In genomic region chr6:116036885-116037284, GRCh38 we compare ENCODE assay signal across 24 cellular contexts.
"Had no signal": no experiment of that assay in that cellular context is flagged by ENCODE, and none has a peak within 500 bp of the region (broad histone marks: within the 10 kb centered on the region; RNA-seq: fewer than 3 reads in every experiment).

No MANE protein-coding gene starts in this region.

- H3K4me3 Mint-ChIP-seq: activated CD4-positive, alpha-beta T cell treated with anti-CD3 and anti-CD28 coated beads, Interleukin-2, amount 10 ng/mL, durations not matched to agents 7 days and 5 days; activated CD8-positive, alpha-beta T cell treated with anti-CD3 and anti-CD28 coated beads for 36 hours; activated naive CD8-positive, alpha-beta T cell; activated T-cell treated with anti-CD3 and anti-CD28 coated beads, Interleukin-2, amount 50 U/mL, for 24 hours; activated T-helper 17 cell treated with anti-CD3 and anti-CD28 coated beads, Interleukin-2, amount 50 U/mL, for 72 hours; central memory CD8-positive, alpha-beta T cell; naive thymus-derived CD8-positive, alpha-beta T cell; neural progenitor cell; stimulated activated naive B cell treated with anti-CD40 and anti-IgM and Interleukin-4, amounts not matched to agents 10 μg/mL and 1 μg/mL and 100 μg/mL, for 72 hours; T-cell; type B pancreatic cell had no signal

- H3K9me3 ChIP-seq: adrenal gland, esophagus squamous epithelium, sigmoid colon, testis had no signal

- H3K4me1 ChIP-seq: neural progenitor cell, testis had no signal

- ATAC-seq: activated CD8-positive, alpha-beta T cell treated with anti-CD3 and anti-CD28 coated beads for 36 hours; activated T-helper 17 cell treated with anti-CD3 and anti-CD28 coated beads, Interleukin-2, amount 50 U/mL, for 72 hours; heart left ventricle; naive thymus-derived CD8-positive, alpha-beta T cell; stimulated activated naive B cell treated with anti-CD40 and anti-IgM and Interleukin-4, amounts not matched to agents 10 μg/mL and 1 μg/mL and 100 μg/mL, for 72 hours; T-cell had no signal

- H3K36me3 ChIP-seq: adrenal gland, esophagus squamous epithelium, heart left ventricle, lower lobe of right lung, neural progenitor cell, sigmoid colon, WERI-Rb-1 had no signal

- H3K4me1 Mint-ChIP-seq: activated CD4-positive, alpha-beta T cell treated with anti-CD3 and anti-CD28 coated beads, Interleukin-2, amount 10 ng/mL, durations not matched to agents 7 days and 5 days; activated T-helper 17 cell treated with anti-CD3 and anti-CD28 coated beads, Interleukin-2, amount 50 U/mL, for 72 hours; central memory CD8-positive, alpha-beta T cell; naive thymus-derived CD8-positive, alpha-beta T cell; neural progenitor cell; T-cell had no signal

- H3K27ac Mint-ChIP-seq: activated CD4-positive, alpha-beta T cell treated with anti-CD3 and anti-CD28 coated beads, Interleukin-2, amount 10 ng/mL, durations not matched to agents 7 days and 5 days; activated CD8-positive, alpha-beta T cell treated with anti-CD3 and anti-CD28 coated beads for 36 hours; activated naive CD8-positive, alpha-beta T cell; activated T-cell treated with anti-CD3 and anti-CD28 coated beads, Interleukin-2, amount 50 U/mL, for 24 hours; activated T-helper 17 cell treated with anti-CD3 and anti-CD28 coated beads, Interleukin-2, amount 50 U/mL, for 72 hours; naive thymus-derived CD8-positive, alpha-beta T cell; neural progenitor cell; stimulated activated naive B cell treated with anti-CD40 and anti-IgM and Interleukin-4, amounts not matched to agents 10 μg/mL and 1 μg/mL and 100 μg/mL, for 72 hours; T-cell had no signal

- H3K36me3 Mint-ChIP-seq: activated naive CD8-positive, alpha-beta T cell; naive thymus-derived CD8-positive, alpha-beta T cell; neural progenitor cell; stimulated activated naive B cell treated with anti-CD40 and anti-IgM and Interleukin-4, amounts not matched to agents 10 μg/mL and 1 μg/mL and 100 μg/mL, for 72 hours; T-cell; type B pancreatic cell had no signal

- DNase-seq: activated CD4-positive, alpha-beta T cell treated with anti-CD3 and anti-CD28 coated beads, Interleukin-2, amount 10 ng/mL, durations not matched to agents 7 days and 5 days; activated CD4-positive, CD25-positive, alpha-beta regulatory T cell treated with anti-CD3 and anti-CD28 coated beads, Interleukin-2, amount 50 U/mL, for 72 hours; activated CD8-positive, alpha-beta T cell treated with anti-CD3 and anti-CD28 coated beads for 36 hours; activated naive CD4-positive, alpha-beta T cell; activated T-cell treated with anti-CD3 and anti-CD28 coated beads, Interleukin-2, amount 50 U/mL, for 24 hours; adrenal gland; effector memory CD4-positive, alpha-beta T cell; esophagus squamous epithelium; heart left ventricle; kidney; lower lobe of right lung; naive thymus-derived CD8-positive, alpha-beta T cell; sigmoid colon; stimulated activated CD4-positive, alpha-beta T cell treated with anti-CD3 and anti-CD28 coated beads, Interleukin-2, amount 100 ng/mL, for 48 hours; stimulated activated CD8-positive, alpha-beta memory T cell treated with anti-CD3 and anti-CD28 coated beads, Interleukin-4, amount 100 ng/mL, for 48 hours; stimulated activated naive B cell treated with anti-CD40 and anti-IgM and Interleukin-4, amounts not matched to agents 10 μg/mL and 1 μg/mL and 100 μg/mL, for 72 hours; T-cell; testis; WERI-Rb-1 had no signal

- H3K27me3 Mint-ChIP-seq: type B pancreatic cell had no signal

- H3K9me3 Mint-ChIP-seq: activated CD4-positive, alpha-beta T cell treated with anti-CD3 and anti-CD28 coated beads, Interleukin-2, amount 10 ng/mL, durations not matched to agents 7 days and 5 days; activated CD8-positive, alpha-beta T cell treated with anti-CD3 and anti-CD28 coated beads for 36 hours; activated T-cell treated with anti-CD3 and anti-CD28 coated beads, Interleukin-2, amount 50 U/mL, for 24 hours; activated T-helper 17 cell treated with anti-CD3 and anti-CD28 coated beads, Interleukin-2, amount 50 U/mL, for 72 hours; central memory CD8-positive, alpha-beta T cell; neural progenitor cell; T-cell; type B pancreatic cell had no signal

- H3K27me3 ChIP-seq: adrenal gland, esophagus squamous epithelium, heart left ventricle, neural progenitor cell, sigmoid colon, testis had no signal

- H3K4me3 ChIP-seq: adrenal gland, esophagus squamous epithelium, heart left ventricle, lower lobe of right lung, neural progenitor cell, sigmoid colon, testis had no signal

- H3K27ac ChIP-seq: lower lobe of right lung, neural progenitor cell, sigmoid colon, testis, WERI-Rb-1 had no signal
